ENCODE assay signal across 15 cellular contexts in genomic region chr12:105916698-105917059, GRCh38.
A peak's percentile ranks its signal among the peaks of the same experiment; 100 is the strongest.
DNase-seq lines count a peak whose midpoint lies in the region; ATAC-seq and TF ChIP-seq lines count a peak whose summit lies in the region.
"Had no signal": no experiment of that assay in that cellular context is flagged by ENCODE, and none has a peak within 500 bp of the region (broad histone marks: within the 10 kb centered on the region; RNA-seq: fewer than 3 reads in every experiment).

No MANE protein-coding gene starts in this region.

- H3K9me3 ChIP-seq in IMR-90 (ENCODE audit: control insufficient read depth, insufficient read depth, low read length) (peaks cover 4% of the 10 kb centered on the region), smooth muscle cell (replicated peaks; ENCODE audit: low read depth) (no peaks in the 10 kb centered on the region)

- peak overlapping the region; percentile 54; the same call in 1 of the 2 replicates for H3K14ac ChIP-seq in IMR-90 (replicated peaks; ENCODE audit: low read depth, low read length)

- CTCF ChIA-PET in IMR-90 (lab: Yijun Ruan, JAX): no interaction called here

- H2AK9ac ChIP-seq in IMR-90 (replicated peaks; ENCODE audit: low read depth, low read length, poor library complexity): no peak overlapping the region

- peak overlapping the region; percentile 26; the same call in 1 of the 2 replicates for H3K18ac ChIP-seq in IMR-90 (ENCODE audit: low read depth, low read length)

- intact Hi-C loops in IMR-90 (cut with micrococcal nuclease): no loop called here
- intact Hi-C loops in activated CD4-positive, alpha-beta T cell treated with anti-CD3 and anti-CD28 coated beads, Interleukin-2, amount 10 ng/mL, durations not matched to agents 24 days and 14 days (cut with micrococcal nuclease): no loop called here

- H3K4me2 ChIP-seq in IMR-90 (ENCODE audit: low read depth, low read length) (peak overlapping the region; percentile 2; the same call in 1 of the 2 replicates), smooth muscle cell (peak overlapping the region; percentile 23)
- H3K4me2 ChIP-seq: KMS-11 had no signal

- H3K4me3 ChIP-seq in IMR-90 (ENCODE audit: insufficient read depth, low read depth, low read length) (no peak overlapping the region), choroid plexus epithelial cell (ENCODE audit: low read depth, low read length) (no peak overlapping the region), smooth muscle cell (no peak overlapping the region)

- TF ChIP-seq CTCF in IMR-90 (conservative IDR thresholded peaks at IDR 0.05; ENCODE audit: low read depth, low read length): no peak
- no peak for TF ChIP-seq CTCF in choroid plexus epithelial cell (conservative IDR thresholded peaks at IDR 0.05; ENCODE audit: low read depth, low read length)
- no peak for TF ChIP-seq CTCF in smooth muscle cell (IDR thresholded peaks at IDR 0.05; ENCODE audit: borderline replicate concordance, insufficient read depth, poor library complexity, severe bottlenecking)

- H4K8ac ChIP-seq in IMR-90 (ENCODE audit: low read depth in 2 of 2, low read length in 2 of 2): peak overlapping the region in 1 of 2 experiments; percentile 73; a peak in 2 of 4 replicates

- H3K4me1 Mint-ChIP-seq in activated CD4-positive, alpha-beta T cell treated with anti-CD3 and anti-CD28 coated beads, Interleukin-2, amount 10 ng/mL, durations not matched to agents 24 days and 14 days: no peaks in the 10 kb centered on the region
- H3K4me1 Mint-ChIP-seq: B cell had no signal

- peak; percentile 62 for DNase-seq in EH (ENCODE audit: low read depth)
- DNase-seq in IMR-90: peak; percentile 23
- peak; percentile 33 for DNase-seq in choroid plexus epithelial cell (ENCODE audit: low read depth)
- no peak for DNase-seq in smooth muscle cell (lab: John Stamatoyannopoulos, UW; ENCODE audit: unreplicated experiment)
- no peak for DNase-seq in NCI-H748 treated with DMSO at 0.1 percent for 48 hours (lab: John Stamatoyannopoulos, UW)
- no peak for DNase-seq in DMS153 (lab: John Stamatoyannopoulos, UW)
- no peak for DNase-seq in activated CD4-positive, alpha-beta T cell treated with anti-CD3 and anti-CD28 coated beads, Interleukin-2, amount 10 ng/mL, durations not matched to agents 24 days and 14 days
- DNase-seq: ACHN; CD8-positive, alpha-beta T cell; COR-L47; DND-41; H7 had no signal

- H3K27ac Mint-ChIP-seq in activated CD4-positive, alpha-beta T cell treated with anti-CD3 and anti-CD28 coated beads, Interleukin-2, amount 10 ng/mL, durations not matched to agents 24 days and 14 days: no peak overlapping the region
- H3K27ac Mint-ChIP-seq: B cell; CD8-positive, alpha-beta T cell had no signal

- peaks cover 3% of the 10 kb centered on the region for H3F3A ChIP-seq in smooth muscle cell (ENCODE audit: low read depth)

- WGBS in IMR-90 (ENCODE audit: extremely low coverage in 2 of 2, insufficient read length in 1 of 2), 2 experiments: no CpG with 5 or more reads among the region's 1 CpG
- WGBS in smooth muscle cell (ENCODE audit: low lambda C conversion rate): 85% methylated on average over 1 of the region's 1 CpG

- ATAC-seq in IMR-90 (ENCODE audit: low read depth): peak; percentile 69
- ATAC-seq: CD8-positive, alpha-beta T cell had no signal

- H3K36me3 ChIP-seq in IMR-90 (ENCODE audit: control insufficient read depth, insufficient read depth, low read length) (no peaks in the 10 kb centered on the region), smooth muscle cell (ENCODE audit: low read depth) (no peaks in the 10 kb centered on the region)

- in situ Hi-C loops in IMR-90 (cut with MboI; ENCODE audit: low sequenced_read_pairs): no loop called here

- no peak for TF ChIP-seq POLR2A in IMR-90 (IDR thresholded peaks at IDR 0.05; ENCODE audit: low read depth, low read length)

- H2AK5ac ChIP-seq in IMR-90 (ENCODE audit: low read depth, low read length): no peak overlapping the region; the same call in 1 of the 2 replicates

- POLR2A ChIA-PET in IMR-90 (lab: Charles Lee; ENCODE audit: unreplicated experiment): no interaction called here

- H3K27me3 ChIP-seq in IMR-90 (ENCODE audit: control insufficient read depth, insufficient read depth, low read length) (no peaks in the 10 kb centered on the region), smooth muscle cell (ENCODE audit: low read depth) (no peaks in the 10 kb centered on the region)

- peak overlapping the region; percentile 87 for H2BK20ac ChIP-seq in IMR-90 (ENCODE audit: low read depth, low read length)

- H4K91ac ChIP-seq in IMR-90 (ENCODE audit: insufficient read depth, low read depth, low read length): peak overlapping the region; percentile 66

- H3K56ac ChIP-seq in IMR-90 (ENCODE audit: extremely low read depth, insufficient read depth, low read length): no peak overlapping the region

- no peaks in the 10 kb centered on the region for H3K36me3 Mint-ChIP-seq in activated CD4-positive, alpha-beta T cell treated with anti-CD3 and anti-CD28 coated beads, Interleukin-2, amount 10 ng/mL, durations not matched to agents 24 days and 14 days (ENCODE audit: low read depth)
- H3K36me3 Mint-ChIP-seq: CD8-positive, alpha-beta T cell had no signal

- H3K23ac ChIP-seq in IMR-90 (ENCODE audit: low read depth, low read length): 0 out of 2 replicates have a peak overlapping the region, but pooled peaks have one; percentile 44

- no peaks in the 10 kb centered on the region for H3K27me3 Mint-ChIP-seq in activated CD4-positive, alpha-beta T cell treated with anti-CD3 and anti-CD28 coated beads, Interleukin-2, amount 10 ng/mL, durations not matched to agents 24 days and 14 days

- dilution Hi-C loops in IMR-90 (cut with HindIII; ENCODE audit: low sequenced_read_pairs, unreplicated experiment): no loop called here

- no peak for TF ChIP-seq RAD21 in IMR-90 (IDR thresholded peaks at IDR 0.05; ENCODE audit: low read length)

- H3K79me1 ChIP-seq in IMR-90 (ENCODE audit: low read depth in 1 of 2, low read length in 2 of 2): no peaks in the 10 kb centered on the region

- no peak overlapping the region for H3K4me3 Mint-ChIP-seq in activated CD4-positive, alpha-beta T cell treated with anti-CD3 and anti-CD28 coated beads, Interleukin-2, amount 10 ng/mL, durations not matched to agents 24 days and 14 days
- H3K4me3 Mint-ChIP-seq: B cell; CD8-positive, alpha-beta T cell had no signal

- H3K9me3 Mint-ChIP-seq in activated CD4-positive, alpha-beta T cell treated with anti-CD3 and anti-CD28 coated beads, Interleukin-2, amount 10 ng/mL, durations not matched to agents 24 days and 14 days: no peaks in the 10 kb centered on the region
- H3K9me3 Mint-ChIP-seq: CD8-positive, alpha-beta T cell had no signal

- H3K79me2 ChIP-seq in smooth muscle cell (ENCODE audit: low read depth): no peaks in the 10 kb centered on the region

- H3K9me1 ChIP-seq in IMR-90 (ENCODE audit: insufficient read depth, low read length): no peaks in the 10 kb centered on the region; the same call in none of the 2 replicates

- H4K20me1 ChIP-seq in IMR-90 (ENCODE audit: insufficient read depth, low read length) (no peaks in the 10 kb centered on the region), smooth muscle cell (ENCODE audit: low read depth) (no peaks in the 10 kb centered on the region)

- H3K9ac ChIP-seq in IMR-90 (ENCODE audit: low read depth, low read length): no peak overlapping the region
- no peak overlapping the region for H3K9ac ChIP-seq in smooth muscle cell (ENCODE audit: low read depth)
- H3K9ac ChIP-seq: KMS-11 had no signal

- peaks cover 6% of the 10 kb centered on the region; the same call in 1 of the 2 replicates for H3K4me1 ChIP-seq in IMR-90 (ENCODE audit: control insufficient read depth, insufficient read depth, low read length)
- H3K4me1 ChIP-seq in smooth muscle cell (ENCODE audit: low read depth): no peaks in the 10 kb centered on the region

- H3K27ac ChIP-seq in IMR-90 (ENCODE audit: insufficient read depth, low read length) (no peak overlapping the region), smooth muscle cell (ENCODE audit: low read depth) (peak overlapping the region; percentile 17)
- H3K27ac ChIP-seq: C4-2B, KMS-11 had no signal

- H3K4ac ChIP-seq in IMR-90 (ENCODE audit: low read depth, low read length): peak overlapping the region; percentile 31; the same call in 1 of the 2 replicates

- H2BK15ac ChIP-seq in IMR-90 (ENCODE audit: low read depth, low read length): peak overlapping the region; percentile 51; the same call in 1 of the 3 replicates

- BruUV-seq in IMR-90 (replicated peaks; lab: Mats Ljungman, UMichigan): no TSS peak

- H2BK120ac ChIP-seq in IMR-90 (ENCODE audit: low read depth, low read length): peak overlapping the region; percentile 90

- peak overlapping the region; percentile 8; the same call in 1 of the 2 replicates for H4K5ac ChIP-seq in IMR-90 (ENCODE audit: low read depth, low read length)

- H2AFZ ChIP-seq in IMR-90 (replicated peaks; ENCODE audit: low read length, poor library complexity): no peak overlapping the region
- H2AFZ ChIP-seq in smooth muscle cell (ENCODE audit: low read depth): no peak overlapping the region

- peak overlapping the region; percentile 85 for H2BK5ac ChIP-seq in IMR-90 (ENCODE audit: low read depth, low read length, poor library complexity, severe bottlenecking)

TF ChIP-seq in IMR-90, 13 proteins besides CTCF, POLR2A, EP300 and RAD21 (continues in another document):
- TF ChIP-seq MAFK (IDR thresholded peaks at IDR 0.05; ENCODE audit: low read depth, low read length) (no peak), NFE2L2 (IDR thresholded peaks at IDR 0.05; ENCODE audit: low read depth, low read length) (no peak), RFX5 (IDR thresholded peaks at IDR 0.05; ENCODE audit: low read depth, low read length) (no peak), MXI1 (IDR thresholded peaks at IDR 0.05; ENCODE audit: borderline replicate concordance, low read depth, low read length) (no peak), FOS (IDR thresholded peaks at IDR 0.05; ENCODE audit: low read depth, low read length) (no peak), RCOR1 (IDR thresholded peaks at IDR 0.05; ENCODE audit: insufficient replicate concordance, low read length) (no peak), SMC3 (IDR thresholded peaks at IDR 0.05; ENCODE audit: low read depth, low read length) (no peak), MAZ (IDR thresholded peaks at IDR 0.05; ENCODE audit: borderline replicate concordance, low read depth, low read length) (no peak), CHD1 (IDR thresholded peaks at IDR 0.05; ENCODE audit: low read depth, low read length) (no peak), CEBPB (IDR thresholded peaks at IDR 0.05; ENCODE audit: low read depth, low read length) (no peak)
- TF ChIP-seq, protein P1, sequence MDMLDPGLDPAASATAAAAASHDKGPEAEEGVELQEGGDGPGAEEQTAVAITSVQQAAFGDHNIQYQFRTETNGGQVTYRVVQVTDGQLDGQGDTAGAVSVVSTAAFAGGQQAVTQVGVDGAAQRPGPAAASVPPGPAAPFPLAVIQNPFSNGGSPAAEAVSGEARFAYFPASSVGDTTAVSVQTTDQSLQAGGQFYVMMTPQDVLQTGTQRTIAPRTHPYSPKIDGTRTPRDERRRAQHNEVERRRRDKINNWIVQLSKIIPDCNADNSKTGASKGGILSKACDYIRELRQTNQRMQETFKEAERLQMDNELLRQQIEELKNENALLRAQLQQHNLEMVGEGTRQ (IDR thresholded peaks at IDR 0.05; ENCODE audit: low read depth, low read length): no peak

Comparison
In these comparisons a context has a peak if more than half of its experiments do, and no peak if none do; other contexts are left out.
1. DNase-seq: peak in EH (single experiment), IMR-90 (single experiment) and choroid plexus epithelial cell (single experiment); none in smooth muscle cell (single experiment), NCI-H748 treated with DMSO at 0.1 percent for 48 hours (single experiment), DMS153 (single experiment) and activated CD4-positive, alpha-beta T cell treated with anti-CD3 and anti-CD28 coated beads, Interleukin-2, amount 10 ng/mL, durations not matched to agents 24 days and 14 days (single experiment).